Comparison of ENCODE assay signal across 7 cellular contexts in the genomic region with DNA sequence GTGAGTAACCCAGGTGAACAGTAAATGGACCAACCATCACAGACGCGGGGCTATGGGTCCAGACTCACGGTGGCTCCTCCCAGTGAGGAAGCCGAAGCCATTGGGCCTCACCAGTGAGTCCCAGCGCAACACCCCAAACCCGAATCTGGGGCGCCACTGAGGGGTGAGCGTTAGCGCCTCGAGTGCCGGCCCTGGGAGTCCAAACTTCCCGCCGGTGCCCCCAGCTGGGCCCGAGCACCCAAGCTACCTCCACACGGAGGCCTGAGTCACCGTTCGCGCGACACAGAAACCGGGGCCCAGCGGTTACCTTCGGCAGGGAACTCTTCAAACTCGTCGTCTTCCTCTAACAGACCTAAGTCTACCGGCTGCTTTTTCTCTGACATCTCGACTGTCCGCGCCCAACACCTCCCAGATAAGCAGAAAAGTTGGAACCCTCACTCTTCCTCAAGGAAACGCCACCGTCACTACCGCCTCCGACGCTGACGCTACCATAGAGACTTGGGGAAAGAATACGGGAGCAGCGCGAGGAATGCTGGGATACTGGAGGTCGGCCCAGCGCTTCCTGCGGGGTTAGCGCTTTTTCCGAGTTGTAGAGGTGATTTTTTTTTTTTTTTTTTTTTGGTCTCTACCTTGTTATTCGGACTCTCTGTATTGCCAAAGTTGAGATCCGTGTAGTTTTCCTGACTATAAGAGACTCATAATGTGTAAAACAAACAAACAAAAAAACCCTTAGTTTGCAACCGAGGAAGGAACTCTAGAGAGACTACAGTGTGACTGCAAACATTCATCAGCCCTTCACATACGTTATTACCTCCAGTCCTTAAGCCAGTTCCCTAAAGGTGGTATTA.
DNase-seq lines count a peak whose midpoint lies in the region; ATAC-seq and TF ChIP-seq lines count a peak whose summit lies in the region.

A gene (minus strand): TSS at position 466 of the 848 bp plus-strand sequence. CDS start 83 bp downstream, at position 383.

- ATAC-seq in GM18499 (IDR thresholded peaks at IDR 0.05; ENCODE audit: insufficient read depth, unreplicated experiment) = peak; percentile 65
- peak; percentile 88 for ATAC-seq in HG02884 (IDR thresholded peaks at IDR 0.05; ENCODE audit: unreplicated experiment)

- no peak for TF ChIP-seq CTCF in retinal pigment epithelial cell (conservative IDR thresholded peaks at IDR 0.05; ENCODE audit: low read depth, low read length)

- peak; percentile 60 to 64 for DNase-seq in NCI-H187 (lab: John Stamatoyannopoulos, UW)
- DNase-seq in T-helper 9 cell = peak; percentile 35
- peak; percentile 92 for DNase-seq in astrocyte of the hippocampus (ENCODE audit: low read depth, low spot score)
- DNase-seq in hypothalamus (lab: John Stamatoyannopoulos, UW) = peak; percentile 34 to 91 (median 76)
- peak; percentile 57 for DNase-seq in retinal pigment epithelial cell (ENCODE audit: low read depth)

- peak within 1 kb of the TSS; percentile 91 for H3K4me3 ChIP-seq in retinal pigment epithelial cell (ENCODE audit: low read length)

Comparison
In these comparisons a context has a peak if more than half of its experiments do, and no peak if none do; other contexts are left out.
1. Peak in every context shown above with its lines: DNase-seq, ATAC-seq and H3K4me3 ChIP-seq.
2. DNase-seq: peak in every context shown above with its lines; median percentile 92 in astrocyte of the hippocampus; 76 in hypothalamus; 62 in NCI-H187; 57 in retinal pigment epithelial cell; 35 in T-helper 9 cell.